15 cellular contexts compared by ENCODE assay signal in genomic region chr6:113907107-113907506, GRCh38.
"Had no signal": no experiment of that assay in that cellular context is flagged by ENCODE, and none has a peak within 500 bp of the region (broad histone marks: within the 10 kb centered on the region; RNA-seq: fewer than 3 reads in every experiment).

No MANE protein-coding gene starts in this region.

- H3K27ac Mint-ChIP-seq: activated naive CD4-positive, alpha-beta T cell treated with anti-CD3 and anti-CD28 coated beads, Interleukin-2, amount 50 U/mL, for 24 hours; activated T-helper 2 cell treated with anti-CD3 and anti-CD28 coated beads, Interferon-gamma antibody, Interleukin-2, Interleukin-4, amounts not matched to agents 10 μg/mL and 5 μg/mL and 100 μg/mL, durations not matched to agents 14 hours and 24 hours and 36 hours; immature natural killer cell; natural killer cell had no signal

- H3K9me3 ChIP-seq: right atrium auricular region, thyroid gland, vagina had no signal

- H3K4me3 Mint-ChIP-seq: activated naive CD4-positive, alpha-beta T cell treated with anti-CD3 and anti-CD28 coated beads, Interleukin-2, amount 50 U/mL, for 24 hours; immature natural killer cell; natural killer cell had no signal

- ATAC-seq: left cardiac atrium, natural killer cell had no signal

- DNase-seq: activated CD4-positive, CD25-positive, alpha-beta regulatory T cell; amygdala; glutamatergic neuron; immature natural killer cell; left cardiac atrium; mammary epithelial cell; natural killer cell; nucleus accumbens; small intestine; T-helper 2 cell; thyroid gland had no signal

- H3K4me3 ChIP-seq: right atrium auricular region, thyroid gland, vagina had no signal

- H3K9me3 Mint-ChIP-seq: activated naive CD4-positive, alpha-beta T cell treated with anti-CD3 and anti-CD28 coated beads, Interleukin-2, amount 50 U/mL, for 24 hours; activated T-helper 2 cell treated with anti-CD3 and anti-CD28 coated beads, Interferon-gamma antibody, Interleukin-2, Interleukin-4, amounts not matched to agents 10 μg/mL and 5 μg/mL and 100 μg/mL, durations not matched to agents 14 hours and 24 hours and 36 hours; immature natural killer cell; natural killer cell had no signal

- H3K36me3 Mint-ChIP-seq: activated naive CD4-positive, alpha-beta T cell treated with anti-CD3 and anti-CD28 coated beads, Interleukin-2, amount 50 U/mL, for 24 hours; immature natural killer cell; natural killer cell had no signal

- H3K27ac ChIP-seq: right atrium auricular region, thyroid gland, vagina had no signal

- H3K27me3 ChIP-seq: right atrium auricular region, thyroid gland, vagina had no signal

- H3K4me1 Mint-ChIP-seq: activated naive CD4-positive, alpha-beta T cell treated with anti-CD3 and anti-CD28 coated beads, Interleukin-2, amount 50 U/mL, for 24 hours; natural killer cell had no signal

- H3K36me3 ChIP-seq: right atrium auricular region, thyroid gland, vagina had no signal
